ENCODE assay signal across 8 cellular contexts in genomic region chr7:149622444-149623210, GRCh38.
A peak's percentile ranks its signal among the peaks of the same experiment; 100 is the strongest.
DNase-seq lines count a peak whose midpoint lies in the region; ATAC-seq and TF ChIP-seq lines count a peak whose summit lies in the region.

No MANE protein-coding gene starts in this region.

- H3K4me2 ChIP-seq in DOHH2 (ENCODE audit: low read length): peak overlapping the region; percentile 79
- H3K4me2 ChIP-seq in OCI-LY1 (ENCODE audit: low read length): peak overlapping the region; percentile 79
- H3K4me2 ChIP-seq in trophoblast cell (ENCODE audit: low read length): no peak overlapping the region

- TF ChIP-seq CTCF in DOHH2 (IDR thresholded peaks at IDR 0.05; ENCODE audit: low read depth, low read length, poor library complexity, severe bottlenecking) (no peak), OCI-LY1 (IDR thresholded peaks at IDR 0.05; ENCODE audit: low read length) (no peak)

- no peak overlapping the region for H3K27ac ChIP-seq in DOHH2 (ENCODE audit: low read depth, low read length)
- H3K27ac ChIP-seq in OCI-LY1 (ENCODE audit: low read depth, low read length, poor library complexity, severe bottlenecking): no peak overlapping the region
- H3K27ac ChIP-seq in trophoblast cell (ENCODE audit: low read depth, low read length): no peak overlapping the region

- H3K79me2 ChIP-seq in DOHH2 (ENCODE audit: control insufficient read depth, low read length) (peaks cover 30% of the 10 kb centered on the region), OCI-LY1 (ENCODE audit: insufficient read depth, low read length) (no peaks in the 10 kb centered on the region), trophoblast cell (ENCODE audit: control insufficient read depth, insufficient read depth, low read length, poor library complexity) (peaks cover 16% of the 10 kb centered on the region)

- no peak overlapping the region for H3K18ac ChIP-seq in trophoblast cell (ENCODE audit: low read length)

- H3K27me3 ChIP-seq in DOHH2 (ENCODE audit: control insufficient read depth, low read length) (peaks cover 2% of the 10 kb centered on the region), OCI-LY1 (ENCODE audit: insufficient read depth, low read length) (peaks cover 2% of the 10 kb centered on the region; the same call in 1 of the 2 replicates), endocrine pancreas (ENCODE audit: control insufficient read depth, insufficient read depth, low read length) (no peaks in the 10 kb centered on the region), trophoblast cell (ENCODE audit: insufficient read depth, low read length) (no peaks in the 10 kb centered on the region)

- no peak overlapping the region for H4K91ac ChIP-seq in trophoblast cell (ENCODE audit: low read depth, low read length)

- H4K8ac ChIP-seq in trophoblast cell (ENCODE audit: low read depth, low read length): no peak overlapping the region

- H3K9me3 ChIP-seq in DOHH2 (ENCODE audit: control insufficient read depth, insufficient read depth, low read length) (no peaks in the 10 kb centered on the region), OCI-LY1 (ENCODE audit: low read length) (no peaks in the 10 kb centered on the region), endocrine pancreas (ENCODE audit: control insufficient read depth, low read length) (no peaks in the 10 kb centered on the region), trophoblast cell (ENCODE audit: insufficient read depth, low read depth, low read length) (peaks cover under 1% of the 10 kb centered on the region)

- H3K4me3 ChIP-seq in DOHH2 (ENCODE audit: low read length) (peak overlapping the region; percentile 87), OCI-LY1 (ENCODE audit: low read depth, low read length, poor library complexity, severe bottlenecking) (peak overlapping the region; percentile 69), endocrine pancreas (ENCODE audit: control insufficient read depth, insufficient read depth, low read length) (peak overlapping the region; percentile 38), trophoblast cell (ENCODE audit: low read depth, low read length) (no peak overlapping the region)

- WGBS in trophoblast cell (ENCODE audit: extremely low coverage, insufficient coverage, insufficient read length): no CpG with 5 or more reads among the region's 10 CpGs

- no peak overlapping the region for H2BK5ac ChIP-seq in trophoblast cell (ENCODE audit: low read depth, low read length, poor library complexity)

- H2AK5ac ChIP-seq in trophoblast cell (ENCODE audit: low read length): no peak overlapping the region

- H2BK120ac ChIP-seq in trophoblast cell (ENCODE audit: insufficient read depth, low read length, poor library complexity): no peak overlapping the region

- no peak overlapping the region for H3K23ac ChIP-seq in trophoblast cell (ENCODE audit: low read length)

- H3K9ac ChIP-seq in OCI-LY1 (ENCODE audit: low read length): no peak overlapping the region
- H3K9ac ChIP-seq in endocrine pancreas (ENCODE audit: control insufficient read depth, insufficient read depth, low read length): no peak overlapping the region
- H3K9ac ChIP-seq in trophoblast cell (ENCODE audit: low read length): no peak overlapping the region

- H3K79me1 ChIP-seq in trophoblast cell (ENCODE audit: low read length): peaks cover 6% of the 10 kb centered on the region

- H4K12ac ChIP-seq in trophoblast cell (ENCODE audit: low read depth, low read length): no peak overlapping the region

- H3K4me1 ChIP-seq in DOHH2 (ENCODE audit: control insufficient read depth, low read length) (peaks cover 25% of the 10 kb centered on the region), OCI-LY1 (ENCODE audit: insufficient read depth, low read length, severe bottlenecking) (peaks cover 40% of the 10 kb centered on the region), endocrine pancreas (ENCODE audit: control insufficient read depth, insufficient read depth, low read length) (no peaks in the 10 kb centered on the region), trophoblast cell (ENCODE audit: control insufficient read depth in 1 of 2, insufficient read depth in 2 of 2, low read length in 2 of 2) (peaks cover 2 to 7% of the 10 kb centered on the region in 2 experiments)

- H3F3A ChIP-seq in DOHH2 (ENCODE audit: control insufficient read depth, insufficient read depth) (no peaks in the 10 kb centered on the region; the same call in 1 of the 2 replicates), OCI-LY1 (ENCODE audit: insufficient read depth, low read length) (no peaks in the 10 kb centered on the region)

- H4K20me1 ChIP-seq in DOHH2 (ENCODE audit: control insufficient read depth, insufficient read depth, low read depth, low read length): peaks cover 19% of the 10 kb centered on the region
- H4K20me1 ChIP-seq in OCI-LY1 (ENCODE audit: insufficient read depth, low read length): no peaks in the 10 kb centered on the region

- H3K14ac ChIP-seq in trophoblast cell (ENCODE audit: low read length): no peak overlapping the region

- DNase-seq in trophoblast cell (no peak), inferior parietal cortex (ENCODE audit: extremely low spot score) (no peak), amniotic stem cell (lab: John Stamatoyannopoulos, UW) (no peak), NCI-H1092 (lab: John Stamatoyannopoulos, UW) (no peak)

- ATAC-seq in GM21367 (IDR thresholded peaks at IDR 0.05; ENCODE audit: unreplicated experiment): no peak

- peak overlapping the region; percentile 51 for H3K4ac ChIP-seq in trophoblast cell (ENCODE audit: low read depth, low read length)

- peaks cover 49% of the 10 kb centered on the region for H3K36me3 ChIP-seq in DOHH2 (ENCODE audit: control insufficient read depth, low read length)
- H3K36me3 ChIP-seq in OCI-LY1 (ENCODE audit: insufficient read depth, low read length): peaks cover 36% of the 10 kb centered on the region
- H3K36me3 ChIP-seq in endocrine pancreas (ENCODE audit: control insufficient read depth, insufficient read depth, low read length): peaks cover 4% of the 10 kb centered on the region
- H3K36me3 ChIP-seq in trophoblast cell (ENCODE audit: control insufficient read depth in 1 of 2, insufficient read depth in 2 of 2, low read length in 2 of 2): peaks cover 33 to 38% of the 10 kb centered on the region in 2 experiments

- no peak overlapping the region for H2BK12ac ChIP-seq in trophoblast cell (ENCODE audit: low read length)

- H2AFZ ChIP-seq in OCI-LY1 (ENCODE audit: low read length): no peak overlapping the region
- no peak overlapping the region for H2AFZ ChIP-seq in trophoblast cell (ENCODE audit: insufficient read depth, low read length, poor library complexity)

- H3K9me2 ChIP-seq in DOHH2 (replicated peaks; ENCODE audit: control insufficient read depth, low read length): no peaks in the 10 kb centered on the region
- no peaks in the 10 kb centered on the region for H3K9me2 ChIP-seq in OCI-LY1 (ENCODE audit: low read depth, low read length)
